Comparison of ENCODE assay signal across 2 cellular contexts in the genomic region with DNA sequence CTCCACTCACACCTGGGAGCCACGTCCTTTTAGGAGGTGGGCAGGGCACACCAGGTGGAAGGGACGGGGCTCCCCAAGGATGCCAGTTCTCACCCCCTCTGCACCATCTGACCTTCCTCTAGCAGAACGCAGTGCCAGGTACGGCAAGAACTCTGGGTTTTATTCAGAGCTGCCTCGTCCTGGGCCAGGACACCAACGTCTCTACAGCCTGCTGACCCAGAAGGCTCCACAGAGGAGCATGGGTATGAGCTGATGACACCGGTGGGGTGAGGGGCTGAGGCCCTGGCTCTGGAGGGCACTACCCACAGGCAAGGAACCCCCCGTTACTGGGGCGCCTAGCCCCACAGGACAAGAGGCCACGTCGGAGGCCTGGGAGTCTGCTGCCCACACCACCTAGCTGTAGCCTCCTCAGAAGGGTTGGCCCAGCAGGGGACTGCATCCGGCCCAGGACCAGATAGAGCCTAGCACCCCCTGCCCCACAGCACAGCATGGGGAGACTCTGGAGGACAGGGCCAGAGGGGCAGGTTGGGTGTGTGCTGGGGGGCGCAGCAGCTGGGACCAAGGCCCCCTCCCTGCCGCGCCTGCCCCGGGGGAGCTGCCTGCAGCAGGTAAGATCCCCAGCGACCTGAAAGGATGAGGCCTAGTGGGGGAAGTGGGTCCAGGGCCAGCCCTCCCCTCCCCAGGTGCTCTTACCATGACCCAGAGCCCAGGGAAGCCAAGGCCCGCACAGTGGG.
TF ChIP-seq lines count a peak whose summit lies in the region.

No MANE protein-coding gene starts in this region.

TF ChIP-seq in SK-N-SH, 30 proteins besides CTCF, POLR2A, EP300 and RAD21 (continued from another document):
- TF ChIP-seq, protein P1, sequence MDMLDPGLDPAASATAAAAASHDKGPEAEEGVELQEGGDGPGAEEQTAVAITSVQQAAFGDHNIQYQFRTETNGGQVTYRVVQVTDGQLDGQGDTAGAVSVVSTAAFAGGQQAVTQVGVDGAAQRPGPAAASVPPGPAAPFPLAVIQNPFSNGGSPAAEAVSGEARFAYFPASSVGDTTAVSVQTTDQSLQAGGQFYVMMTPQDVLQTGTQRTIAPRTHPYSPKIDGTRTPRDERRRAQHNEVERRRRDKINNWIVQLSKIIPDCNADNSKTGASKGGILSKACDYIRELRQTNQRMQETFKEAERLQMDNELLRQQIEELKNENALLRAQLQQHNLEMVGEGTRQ (IDR thresholded peaks at IDR 0.05; ENCODE audit: borderline replicate concordance, low read depth, low read length), result no peak

TF ChIP-seq in SK-N-SH treated with all-trans-retinoic acid at 6 μM for 48 hours, 23 proteins besides CTCF, POLR2A, EP300 and RAD21:
- TF ChIP-seq, protein P2, sequence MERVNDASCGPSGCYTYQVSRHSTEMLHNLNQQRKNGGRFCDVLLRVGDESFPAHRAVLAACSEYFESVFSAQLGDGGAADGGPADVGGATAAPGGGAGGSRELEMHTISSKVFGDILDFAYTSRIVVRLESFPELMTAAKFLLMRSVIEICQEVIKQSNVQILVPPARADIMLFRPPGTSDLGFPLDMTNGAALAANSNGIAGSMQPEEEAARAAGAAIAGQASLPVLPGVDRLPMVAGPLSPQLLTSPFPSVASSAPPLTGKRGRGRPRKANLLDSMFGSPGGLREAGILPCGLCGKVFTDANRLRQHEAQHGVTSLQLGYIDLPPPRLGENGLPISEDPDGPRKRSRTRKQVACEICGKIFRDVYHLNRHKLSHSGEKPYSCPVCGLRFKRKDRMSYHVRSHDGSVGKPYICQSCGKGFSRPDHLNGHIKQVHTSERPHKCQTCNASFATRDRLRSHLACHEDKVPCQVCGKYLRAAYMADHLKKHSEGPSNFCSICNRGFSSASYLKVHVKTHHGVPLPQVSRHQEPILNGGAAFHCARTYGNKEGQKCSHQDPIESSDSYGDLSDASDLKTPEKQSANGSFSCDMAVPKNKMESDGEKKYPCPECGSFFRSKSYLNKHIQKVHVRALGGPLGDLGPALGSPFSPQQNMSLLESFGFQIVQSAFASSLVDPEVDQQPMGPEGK (CRISPR knock-in tag; IDR thresholded peaks at IDR 0.05; ENCODE audit: borderline replicate concordance), result no peak
- no peak for TF ChIP-seq RARB (CRISPR knock-in tag; IDR thresholded peaks at IDR 0.05)
- no peak for TF ChIP-seq GLIS3 (CRISPR knock-in tag; IDR thresholded peaks at IDR 0.05)
- TF ChIP-seq CSDC2 (CRISPR knock-in tag; IDR thresholded peaks at IDR 0.05), result no peak
- no peak for TF ChIP-seq ZNF8 (CRISPR knock-in tag; IDR thresholded peaks at IDR 0.05)
- TF ChIP-seq ZFP30 (CRISPR knock-in tag; IDR thresholded peaks at IDR 0.05), result no peak
- TF ChIP-seq, protein P3, sequence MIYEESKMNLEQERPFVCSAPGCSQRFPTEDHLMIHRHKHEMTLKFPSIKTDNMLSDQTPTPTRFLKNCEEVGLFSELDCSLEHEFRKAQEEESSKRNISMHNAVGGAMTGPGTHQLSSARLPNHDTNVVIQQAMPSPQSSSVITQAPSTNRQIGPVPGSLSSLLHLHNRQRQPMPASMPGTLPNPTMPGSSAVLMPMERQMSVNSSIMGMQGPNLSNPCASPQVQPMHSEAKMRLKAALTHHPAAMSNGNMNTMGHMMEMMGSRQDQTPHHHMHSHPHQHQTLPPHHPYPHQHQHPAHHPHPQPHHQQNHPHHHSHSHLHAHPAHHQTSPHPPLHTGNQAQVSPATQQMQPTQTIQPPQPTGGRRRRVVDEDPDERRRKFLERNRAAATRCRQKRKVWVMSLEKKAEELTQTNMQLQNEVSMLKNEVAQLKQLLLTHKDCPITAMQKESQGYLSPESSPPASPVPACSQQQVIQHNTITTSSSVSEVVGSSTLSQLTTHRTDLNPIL (CRISPR knock-in tag; IDR thresholded peaks at IDR 0.05; ENCODE audit: low read depth), result no peak
- no peak for TF ChIP-seq ARNTL (CRISPR knock-in tag; IDR thresholded peaks at IDR 0.05; ENCODE audit: borderline replicate concordance, low read depth)
- TF ChIP-seq TOX (CRISPR knock-in tag; IDR thresholded peaks at IDR 0.05; ENCODE audit: borderline replicate concordance), result no peak
